1 cellular context compared by ENCODE assay signal in the genomic region with DNA sequence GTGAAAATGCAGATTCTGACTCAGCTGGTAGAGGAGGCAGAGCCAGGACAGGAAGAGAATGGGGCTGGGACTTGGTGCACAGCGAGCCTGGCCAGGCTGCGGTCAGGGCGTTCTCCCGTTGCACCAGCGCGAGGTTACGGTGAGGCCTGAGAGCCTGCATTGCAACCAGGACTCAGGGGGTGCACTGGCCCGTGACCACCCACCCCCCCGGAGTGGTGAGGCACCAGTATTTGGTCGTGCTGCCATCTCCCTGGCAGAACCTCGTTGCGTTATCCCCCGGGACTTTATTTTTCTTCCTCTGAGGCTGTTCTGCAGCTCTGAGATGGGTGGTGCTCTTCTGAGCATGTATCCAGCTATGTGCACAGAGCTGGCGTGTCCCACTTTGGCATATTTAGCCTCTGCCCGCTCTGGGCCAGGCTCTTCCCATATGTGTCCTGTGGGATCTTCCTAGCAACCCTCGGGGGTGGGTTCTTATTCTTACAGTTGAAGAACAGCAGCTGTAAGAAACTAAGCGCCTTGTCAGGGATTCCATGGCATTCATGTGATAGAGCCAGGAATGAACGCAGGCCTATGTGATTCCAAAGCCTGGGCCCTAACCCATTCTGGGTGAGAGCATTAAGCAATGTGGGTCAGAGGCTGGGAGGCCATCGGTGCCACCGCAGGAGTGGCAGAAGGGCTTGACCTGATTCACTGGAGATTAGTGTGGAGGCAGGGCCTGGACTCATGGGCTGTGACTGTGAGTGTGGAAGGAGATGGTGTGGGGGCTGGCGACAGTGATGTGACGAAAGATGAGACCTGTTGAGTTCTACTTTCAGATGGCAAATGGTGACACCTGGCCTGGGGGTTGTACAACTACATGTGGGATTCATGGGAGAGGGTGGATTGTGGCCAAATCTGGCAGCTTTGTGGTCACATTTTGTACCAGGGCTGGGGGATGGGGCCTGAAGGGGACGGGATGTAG.
A peak's percentile ranks its signal among the peaks of the same experiment; 100 is the strongest.
TF ChIP-seq lines count a peak whose summit lies in the region.

No MANE protein-coding gene starts in this region.

TF ChIP-seq in GM12878, 131 proteins besides CTCF, POLR2A, EP300 and RAD21 (continued from another document):
- TF ChIP-seq IKZF2 (IDR thresholded peaks at IDR 0.05) = peak in 1 of 2 experiments; percentile 19; a peak in 1 of 4 replicates
- TF ChIP-seq PAX5 (IDR thresholded peaks at IDR 0.05; ENCODE audit: borderline replicate concordance, low read depth, low read length) = peak; percentile 95
- TF ChIP-seq BHLHE40 (IDR thresholded peaks at IDR 0.05; ENCODE audit: borderline replicate concordance in 1 of 2, low read depth in 2 of 2, low read length in 1 of 2) = peak in 1 of 2 experiments; percentile 55; a peak in 2 of 4 replicates
- 0 out of 2 replicates have a peak, but pooled peaks have one; percentile 14 for TF ChIP-seq GATAD2B (conservative IDR thresholded peaks at IDR 0.05; ENCODE audit: low read depth)
- peak; percentile 39; the same call in 1 of the 2 replicates for TF ChIP-seq IKZF1 (conservative IDR thresholded peaks at IDR 0.05)
- 0 out of 2 replicates have a peak, but pooled peaks have one; percentile 24 for TF ChIP-seq TCF3 (IDR thresholded peaks at IDR 0.05; ENCODE audit: borderline replicate concordance, insufficient read depth, low read depth, low read length)
- TF ChIP-seq IRF4 (IDR thresholded peaks at IDR 0.05; ENCODE audit: low read depth, low read length) = 0 out of 2 replicates have a peak, but pooled peaks have one; percentile 24
- TF ChIP-seq EED (IDR thresholded peaks at IDR 0.05; ENCODE audit: low read depth) = peak; percentile 34; the same call in 1 of the 2 replicates
- TF ChIP-seq FOXM1 (IDR thresholded peaks at IDR 0.05; ENCODE audit: low read depth, low read length) = no peak
- no peak for TF ChIP-seq NRF1 (conservative IDR thresholded peaks at IDR 0.05; ENCODE audit: low read depth, low read length)
- peak; percentile 36; the same call in 1 of the 2 replicates for TF ChIP-seq NR2F1 (conservative IDR thresholded peaks at IDR 0.05)
- TF ChIP-seq TBL1XR1 (IDR thresholded peaks at IDR 0.05; ENCODE audit: low read depth, low read length) = 0 out of 2 replicates have a peak, but pooled peaks have one; percentile 24
- TF ChIP-seq MEF2B (IDR thresholded peaks at IDR 0.05; ENCODE audit: partially characterized antibody, poor library complexity, severe bottlenecking) = peak; percentile 22
